In the genomic region with DNA sequence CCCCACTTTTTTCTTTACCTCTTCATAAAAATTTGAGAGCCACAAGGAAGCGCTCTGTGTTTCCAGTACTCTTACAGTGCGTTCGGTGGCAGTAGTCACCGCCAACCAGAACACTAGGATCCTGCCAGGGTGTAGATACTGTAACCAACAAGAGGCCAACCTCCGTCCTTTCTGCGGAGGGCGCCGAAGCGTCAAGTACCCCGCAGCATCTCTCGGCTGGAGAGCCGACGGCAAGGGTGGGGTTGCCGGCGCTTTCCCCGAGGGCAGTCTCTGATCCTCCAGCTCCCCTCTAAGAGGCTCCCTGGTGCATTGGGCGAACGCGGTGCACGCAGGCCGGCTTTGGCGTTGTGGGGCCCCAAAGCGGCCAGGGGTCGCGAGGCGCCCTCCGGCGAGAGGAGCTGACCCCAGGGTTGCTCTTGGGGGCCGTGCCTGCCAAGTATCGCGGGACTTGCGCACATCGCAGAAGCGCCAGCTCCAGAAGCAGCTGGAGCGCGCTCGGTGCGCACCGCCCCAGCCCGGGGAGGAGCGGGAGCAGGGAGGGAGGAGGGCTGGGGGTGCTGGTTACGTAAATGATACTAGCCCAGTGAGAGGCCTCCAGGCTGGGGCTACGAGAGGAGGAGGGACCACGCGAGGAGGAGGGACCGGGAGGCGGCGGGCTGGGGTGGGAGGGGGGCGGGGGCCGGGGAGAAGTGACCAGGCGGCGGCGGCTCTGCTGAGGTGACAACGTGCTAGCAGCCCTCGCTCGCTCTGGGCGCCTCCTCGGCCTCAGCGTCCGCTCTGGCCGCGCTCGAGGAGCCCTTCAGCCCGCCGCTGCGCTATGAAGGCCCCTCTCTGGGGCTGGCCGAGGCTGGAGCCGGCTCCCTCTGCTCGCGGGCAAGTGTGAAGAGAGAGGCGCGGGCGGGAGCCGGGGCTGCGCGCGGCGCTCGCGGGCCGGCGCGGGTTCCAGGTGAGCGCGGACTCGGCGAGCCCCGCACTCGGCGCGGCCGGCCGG, we compare ENCODE assay signal across 8 cellular contexts. TPM values are rescaled to one million over a fixed set of nuclear protein-coding genes. Genes with fewer than 3 reads are reported as not detected.
DNase-seq lines count a peak whose midpoint lies in the region; ATAC-seq and TF ChIP-seq lines count a peak whose summit lies in the region.

Gene GALNT13 (plus strand): TSS at position 692 of the 991 bp plus-strand sequence.

- H3K9me3 Mint-ChIP-seq in activated naive CD4-positive, alpha-beta T cell treated with anti-CD3 and anti-CD28 coated beads for 36 hours: peaks cover 2% of the 10 kb centered on the region
- H3K9me3 Mint-ChIP-seq in effector memory CD8-positive, alpha-beta T cell: peaks cover 5 to 8% of the 10 kb centered on the region in 2 donors

- H3K4me1 Mint-ChIP-seq in activated naive CD4-positive, alpha-beta T cell treated with anti-CD3 and anti-CD28 coated beads for 36 hours (ENCODE audit: low read depth): peaks cover 3% of the 10 kb centered on the region
- H3K4me1 Mint-ChIP-seq in effector memory CD8-positive, alpha-beta T cell (ENCODE audit: low read depth in 2 of 2): no peaks in the 10 kb centered on the region

- peaks cover 6 to 61% (median 44%) of the 10 kb centered on the region in 7 donors for H3K27me3 ChIP-seq in heart right ventricle

- H3K27me3 Mint-ChIP-seq in activated naive CD4-positive, alpha-beta T cell treated with anti-CD3 and anti-CD28 coated beads for 36 hours (ENCODE audit: low read depth): peaks cover 26% of the 10 kb centered on the region
- H3K27me3 Mint-ChIP-seq in effector memory CD8-positive, alpha-beta T cell: peaks cover 6 to 16% of the 10 kb centered on the region in 2 donors

- H3K27ac ChIP-seq in heart right ventricle: no peak within 1 kb of the TSS

- peak within 1 kb of the TSS in 5 of 10 donors; percentile 14 to 38 (median 24) for H3K4me3 ChIP-seq in heart right ventricle

- TF ChIP-seq CTCF in heart right ventricle (IDR thresholded peaks at IDR 0.05): no peak

- no peak within 1 kb of the TSS for H3K4me3 Mint-ChIP-seq in activated naive CD4-positive, alpha-beta T cell treated with anti-CD3 and anti-CD28 coated beads for 36 hours
- H3K4me3 Mint-ChIP-seq in effector memory CD8-positive, alpha-beta T cell: no peak within 1 kb of the TSS

- peaks cover 0 to 5% (median 0%) of the 10 kb centered on the region in 11 donors for H3K9me3 ChIP-seq in heart right ventricle

- H3K36me3 Mint-ChIP-seq in activated naive CD4-positive, alpha-beta T cell treated with anti-CD3 and anti-CD28 coated beads for 36 hours (ENCODE audit: low read depth): peaks cover 3% of the 10 kb centered on the region
- H3K36me3 Mint-ChIP-seq in effector memory CD8-positive, alpha-beta T cell (ENCODE audit: insufficient read depth): no peaks in the 10 kb centered on the region

- no peak for TF ChIP-seq POLR2A in GM18505 (IDR thresholded peaks at IDR 0.05; ENCODE audit: borderline replicate concordance, extremely low read depth, insufficient read depth, insufficient read length)

- CTCF ChIA-PET in activated naive CD4-positive, alpha-beta T cell treated with anti-CD3 and anti-CD28 coated beads for 36 hours (lab: Charles Lee): no interaction called here

- no peaks in the 10 kb centered on the region for H3K36me3 ChIP-seq in heart right ventricle

- DNase-seq in NCI-H1092 (lab: John Stamatoyannopoulos, UW) (peak; percentile 84), SKM-1 treated with dmso at 0.1 percent for 144 hours (lab: John Stamatoyannopoulos, UW; ENCODE audit: unreplicated experiment) (peak; percentile 16), heart right ventricle (peak in 1 of 2 donors; percentile 15), retina (peak; percentile 94)
- no peak for DNase-seq in activated naive CD4-positive, alpha-beta T cell treated with anti-CD3 and anti-CD28 coated beads for 36 hours
- DNase-seq in effector memory CD8-positive, alpha-beta T cell: no peak

- WGBS in heart right ventricle, 2 donors: 1 to 2% methylated on average over 81 to 93 of the region's 93 CpGs

- no peak within 1 kb of the TSS for H3K27ac Mint-ChIP-seq in activated naive CD4-positive, alpha-beta T cell treated with anti-CD3 and anti-CD28 coated beads for 36 hours
- no peak within 1 kb of the TSS for H3K27ac Mint-ChIP-seq in effector memory CD8-positive, alpha-beta T cell

- peaks cover 0 to 4% (median 0%) of the 10 kb centered on the region in 9 donors for H3K4me1 ChIP-seq in heart right ventricle

- intact Hi-C loops in heart right ventricle (cut with DNase I): no loop called here
- intact Hi-C loops in activated naive CD4-positive, alpha-beta T cell treated with anti-CD3 and anti-CD28 coated beads for 36 hours (cut with micrococcal nuclease): no loop called here

- peak in 6 of 8 donors; percentile 61 to 85 (median 66) for ATAC-seq in heart right ventricle
- ATAC-seq in effector memory CD8-positive, alpha-beta T cell (replicated peaks): no peak
- no peak for ATAC-seq in GM18873 (IDR thresholded peaks at IDR 0.05; ENCODE audit: low FRiP score, unreplicated experiment)
- ATAC-seq in GM18505 (IDR thresholded peaks at IDR 0.05; ENCODE audit: unreplicated experiment): no peak

RNA-seq across cellular contexts. Expression of gene GALNT13, which starts in this region (rescaled TPM):
- total RNA-seq in heart right ventricle: under 1 TPM in 2 of 10 donors, not detected in 8; 0.05 to 0.30 TPM
- under 1 TPM in 1 of 2 donors, not detected in 1; 0.01 TPM for polyA plus RNA-seq in heart right ventricle
- not detected for total RNA-seq in activated naive CD4-positive, alpha-beta T cell treated with anti-CD3 and anti-CD28 coated beads for 36 hours

Comparison
In these comparisons a context has a peak if more than half of its experiments do, and no peak if none do; other contexts are left out.
1. Peak in ATAC-seq in heart right ventricle; RNA of the gene not detected or under 1 TPM.
2. DNase-seq: peak in NCI-H1092 (single experiment), SKM-1 treated with dmso at 0.1 percent for 144 hours (single experiment) and retina (single experiment); none in activated naive CD4-positive, alpha-beta T cell treated with anti-CD3 and anti-CD28 coated beads for 36 hours (single experiment) and effector memory CD8-positive, alpha-beta T cell (0 of 3).